ENCODE assay signal across 8 cellular contexts in the genomic region with DNA sequence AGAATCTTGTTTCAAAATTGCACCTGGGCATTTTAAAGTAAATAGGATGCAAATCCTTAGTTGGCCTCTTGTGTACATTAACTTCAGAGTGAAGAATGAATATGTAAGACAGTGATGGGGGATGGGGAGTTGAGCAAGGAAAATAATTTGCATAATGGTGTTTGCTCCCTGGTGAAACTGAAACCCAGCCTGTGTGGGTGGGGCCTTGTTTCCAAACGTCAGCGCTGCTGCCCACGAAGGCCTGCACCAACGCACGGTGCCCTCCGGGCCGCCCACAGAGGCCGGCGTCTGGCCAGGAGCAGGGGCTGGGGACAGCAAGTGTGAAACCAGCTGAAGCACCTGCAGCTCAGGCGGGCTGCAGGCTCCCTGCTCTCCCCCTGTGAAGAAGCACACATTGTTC.
DNase-seq lines count a peak whose midpoint lies in the region; ATAC-seq and TF ChIP-seq lines count a peak whose summit lies in the region.
"Not testable (repeated sequence)": the region's sequence is repeated elsewhere in the genome, so short reads cannot be mapped to it uniquely, and the experiment has no call there.

No MANE protein-coding gene starts in this region.

- peaks cover 24% of the 10 kb centered on the region for H3K4me1 ChIP-seq in CD4-positive, CD25-positive, alpha-beta regulatory T cell (ENCODE audit: control insufficient read depth, insufficient read depth, low read length, poor library complexity, severe bottlenecking)
- not testable (repeated sequence) for H3K4me1 ChIP-seq in GM23338 (ENCODE audit: insufficient read depth); sigmoid colon
- H3K4me1 ChIP-seq in OCI-LY7 (ENCODE audit: insufficient read depth, low read length, poor library complexity, severe bottlenecking) (peaks cover 20% of the 10 kb centered on the region), heart right ventricle (peaks cover 0 to 26% (median 12%) of the 10 kb centered on the region in 9 donors)

- H3K79me2 ChIP-seq in GM23338 (replicated peaks; ENCODE audit: insufficient read depth); OCI-LY7 (ENCODE audit: insufficient read depth, low read depth, low read length): not testable (repeated sequence)

- not testable (repeated sequence) for H3F3A ChIP-seq in GM23338 (replicated peaks; ENCODE audit: low read depth)

- H3K4me1 Mint-ChIP-seq in CD4-positive, CD25-positive, alpha-beta regulatory T cell = peaks cover 0 to 42% (median 14%) of the 10 kb centered on the region in 4 donors
- H3K4me1 Mint-ChIP-seq in GM23338 = not testable (repeated sequence)
- peaks cover 42% of the 10 kb centered on the region for H3K4me1 Mint-ChIP-seq in activated naive CD4-positive, alpha-beta T cell treated with anti-CD3 and anti-CD28 coated beads, Interleukin-2, amount 10 ng/mL, durations not matched to agents 7 days and 5 days

- TF ChIP-seq POLR2A in sigmoid colon (IDR thresholded peaks at IDR 0.05) = not testable (repeated sequence)

- not testable (repeated sequence) for H3K36me3 ChIP-seq in CD4-positive, CD25-positive, alpha-beta regulatory T cell (ENCODE audit: control insufficient read depth, insufficient read depth, low read length); GM23338 (ENCODE audit: insufficient read depth); OCI-LY7 (ENCODE audit: insufficient read depth, low read length); heart right ventricle; sigmoid colon

- H4K20me1 ChIP-seq in GM23338 (replicated peaks; ENCODE audit: insufficient read depth); OCI-LY7 (ENCODE audit: insufficient read depth, low read length): not testable (repeated sequence)

- H3K4me3 ChIP-seq in CD4-positive, CD25-positive, alpha-beta regulatory T cell (ENCODE audit: low read depth, low read length) = peak overlapping the region; percentile 44
- H3K4me3 ChIP-seq in GM23338 = not testable (repeated sequence)
- H3K4me3 ChIP-seq in OCI-LY7 (ENCODE audit: low read depth, low read length, poor library complexity, severe bottlenecking) (peak overlapping the region; percentile 26), heart right ventricle (peak overlapping the region in 2 of 10 donors; percentile 15 to 24), sigmoid colon (peak overlapping the region in 1 of 4 donors; percentile 23)

- H3K9me3 Mint-ChIP-seq in CD4-positive, CD25-positive, alpha-beta regulatory T cell; GM23338; activated naive CD4-positive, alpha-beta T cell treated with anti-CD3 and anti-CD28 coated beads, Interleukin-2, amount 10 ng/mL, durations not matched to agents 7 days and 5 days: not testable (repeated sequence)

- not testable (repeated sequence) for H3K9me2 ChIP-seq in GM23338 (ENCODE audit: insufficient read depth); OCI-LY7 (ENCODE audit: insufficient read depth, low read length)

- TF ChIP-seq CTCF in GM23338 (conservative IDR thresholded peaks at IDR 0.05; ENCODE audit: low read depth in 2 of 2); OCI-LY7 (conservative IDR thresholded peaks at IDR 0.05; ENCODE audit: low read length); heart right ventricle (IDR thresholded peaks at IDR 0.05); sigmoid colon (IDR thresholded peaks at IDR 0.05): not testable (repeated sequence)

- CTCF ChIA-PET in OCI-LY7 (lab: Charles Lee; ENCODE audit: unreplicated experiment); activated naive CD4-positive, alpha-beta T cell treated with anti-CD3 and anti-CD28 coated beads, Interleukin-2, amount 10 ng/mL, durations not matched to agents 7 days and 5 days (lab: Charles Lee): not testable (repeated sequence)

- not testable (repeated sequence) for H3K9me3 ChIP-seq in CD4-positive, CD25-positive, alpha-beta regulatory T cell (ENCODE audit: control insufficient read depth in 2 of 2, low read length in 2 of 2); OCI-LY7 (ENCODE audit: low read length); heart right ventricle; sigmoid colon

- H3K4me3 Mint-ChIP-seq in CD4-positive, CD25-positive, alpha-beta regulatory T cell = peak overlapping the region in 2 of 4 donors; percentile 26 to 66
- not testable (repeated sequence) for H3K4me3 Mint-ChIP-seq in GM23338; activated naive CD4-positive, alpha-beta T cell treated with anti-CD3 and anti-CD28 coated beads, Interleukin-2, amount 10 ng/mL, durations not matched to agents 7 days and 5 days

- WGBS in heart right ventricle, 2 donors = no CpG with 5 or more reads among the region's 10 CpGs
- WGBS in sigmoid colon, 2 donors = no CpG with 5 or more reads among the region's 10 CpGs

- H3K27me3 ChIP-seq in CD4-positive, CD25-positive, alpha-beta regulatory T cell (ENCODE audit: control insufficient read depth, insufficient read depth, low read length); GM23338 (ENCODE audit: insufficient read depth); heart right ventricle; sigmoid colon: not testable (repeated sequence)

- TF ChIP-seq EP300 in sigmoid colon (IDR thresholded peaks at IDR 0.05) = not testable (repeated sequence)

- H3K27me3 Mint-ChIP-seq in CD4-positive, CD25-positive, alpha-beta regulatory T cell; GM23338 (ENCODE audit: insufficient read depth, low read depth, poor library complexity); activated naive CD4-positive, alpha-beta T cell treated with anti-CD3 and anti-CD28 coated beads, Interleukin-2, amount 10 ng/mL, durations not matched to agents 7 days and 5 days: not testable (repeated sequence)

- peak in 2 of 3 donors; percentile 34 to 65 for DNase-seq in CD4-positive, CD25-positive, alpha-beta regulatory T cell
- DNase-seq in GM23338 (ENCODE audit: low spot score); OCI-LY7 (ENCODE audit: low spot score); heart right ventricle; sigmoid colon: not testable (repeated sequence)
- peak; percentile 51 for DNase-seq in activated naive CD4-positive, alpha-beta T cell treated with anti-CD3 and anti-CD28 coated beads, Interleukin-2, amount 10 ng/mL, durations not matched to agents 7 days and 5 days

- not testable (repeated sequence) for H3K36me3 Mint-ChIP-seq in CD4-positive, CD25-positive, alpha-beta regulatory T cell; GM23338 (ENCODE audit: low read depth); activated naive CD4-positive, alpha-beta T cell treated with anti-CD3 and anti-CD28 coated beads, Interleukin-2, amount 10 ng/mL, durations not matched to agents 7 days and 5 days

- H2AFZ ChIP-seq in GM23338; OCI-LY7 (ENCODE audit: low read length): not testable (repeated sequence)

- H3K4me2 ChIP-seq in GM23338 = not testable (repeated sequence)
- H3K4me2 ChIP-seq in OCI-LY7 (ENCODE audit: low read length) = peak overlapping the region; percentile 59

- peak; percentile 70 to 76 for ATAC-seq in CD4-positive, CD25-positive, alpha-beta regulatory T cell (ENCODE audit: low read depth in 2 of 2)
- ATAC-seq in GM19043 (IDR thresholded peaks at IDR 0.05; ENCODE audit: low read depth, unreplicated experiment) = peak; percentile 95
- ATAC-seq in GM23338 = peak; percentile 88
- ATAC-seq in HG03135 (IDR thresholded peaks at IDR 0.05; ENCODE audit: unreplicated experiment) = peak; percentile 91
- peak; percentile 84 to 95 (median 92) for ATAC-seq in heart right ventricle

- H3K27ac Mint-ChIP-seq in CD4-positive, CD25-positive, alpha-beta regulatory T cell = peak overlapping the region in 2 of 3 donors; percentile 60 to 87
- not testable (repeated sequence) for H3K27ac Mint-ChIP-seq in GM23338
- H3K27ac Mint-ChIP-seq in activated naive CD4-positive, alpha-beta T cell treated with anti-CD3 and anti-CD28 coated beads, Interleukin-2, amount 10 ng/mL, durations not matched to agents 7 days and 5 days = peak overlapping the region; percentile 93

- intact Hi-C loops in OCI-LY7 (cut with micrococcal nuclease; ENCODE audit: unreplicated experiment); heart right ventricle (cut with DNase I); sigmoid colon (cut with DNase I): not testable (repeated sequence)

- peak overlapping the region; percentile 86 for H3K27ac ChIP-seq in CD4-positive, CD25-positive, alpha-beta regulatory T cell (ENCODE audit: insufficient read depth, low read length, poor library complexity, severe bottlenecking)
- H3K27ac ChIP-seq in GM23338 (ENCODE audit: low read depth) = not testable (repeated sequence)
- H3K27ac ChIP-seq in OCI-LY7 (ENCODE audit: low read depth, low read length, poor library complexity, severe bottlenecking) (peak overlapping the region; percentile 48), heart right ventricle (peak overlapping the region in 4 of 10 donors; percentile 25 to 80 (median 32)), sigmoid colon (peak overlapping the region in 3 of 4 donors; percentile 55 to 61 (median 57))

- not testable (repeated sequence) for BruUV-seq in OCI-LY7 (replicated peaks; lab: Mats Ljungman, UMichigan)

- POLR2A ChIA-PET in OCI-LY7 (lab: Charles Lee) = not testable (repeated sequence)
